ENCODE assay signal across 8 cellular contexts in genomic region chr13:99501952-99502310, GRCh38. TPM values are rescaled to one million over a fixed set of nuclear protein-coding genes. Genes with fewer than 3 reads are reported as not detected.
DNase-seq lines count a peak whose midpoint lies in the region; ATAC-seq and TF ChIP-seq lines count a peak whose summit lies in the region.

No MANE protein-coding gene starts in this region.

- ATAC-seq in activated T-cell treated with anti-CD3 and anti-CD28 coated beads, Interleukin-2, amount 50 U/mL, for 72 hours (replicated peaks in 1 of 2) = no peak
- ATAC-seq in GM18498 (IDR thresholded peaks at IDR 0.05; ENCODE audit: unreplicated experiment) = no peak
- ATAC-seq in GM21723 (IDR thresholded peaks at IDR 0.05; ENCODE audit: unreplicated experiment) = no peak

- H3K9me3 Mint-ChIP-seq in CD4-positive, alpha-beta memory T cell = peaks cover 0 to 5% (median 0%) of the 10 kb centered on the region in 8 donors
- H3K9me3 Mint-ChIP-seq in activated T-cell treated with anti-CD3 and anti-CD28 coated beads, Interleukin-2, amount 50 U/mL, for 72 hours = peaks cover 0 to 5% of the 10 kb centered on the region in 2 donors

- H3K4me3 ChIP-seq in CD4-positive, alpha-beta memory T cell (ENCODE audit: low read length in 2 of 2) = peak overlapping the region; percentile 57 to 72
- H3K4me3 ChIP-seq in prostate gland = peak overlapping the region; percentile 78 to 93

- peak overlapping the region; percentile 86 for H3K27ac ChIP-seq in CD4-positive, alpha-beta memory T cell (ENCODE audit: low read depth, low read length)
- peak overlapping the region; percentile 87 to 91 for H3K27ac ChIP-seq in prostate gland

- no peaks in the 10 kb centered on the region for H3K27me3 ChIP-seq in CD4-positive, alpha-beta memory T cell (ENCODE audit: insufficient read depth, low read length)
- no peaks in the 10 kb centered on the region for H3K27me3 ChIP-seq in prostate gland (replicated peaks; ENCODE audit: insufficient read depth)

- no peak for TF ChIP-seq CTCF in prostate gland (IDR thresholded peaks at IDR 0.05)
- no peak for TF ChIP-seq CTCF in GM10266 (IDR thresholded peaks at IDR 0.05; ENCODE audit: control insufficient read depth, insufficient read depth, low read depth, missing control alignments)

- peak overlapping the region; percentile 89 to 99 (median 98) for H3K4me3 Mint-ChIP-seq in CD4-positive, alpha-beta memory T cell
- H3K4me3 Mint-ChIP-seq in activated T-cell treated with anti-CD3 and anti-CD28 coated beads, Interleukin-2, amount 50 U/mL, for 72 hours = peak overlapping the region; percentile 89 to 98

- CTCF ChIA-PET in CD4-positive, alpha-beta memory T cell (lab: Charles Lee; ENCODE audit: partially characterized antibody) = interaction anchor here (0.9 to 2.8 kb wide), 13 partner anchors 10 to 244 kb away, joined by 3 to 21 read pairs (median 4); partner anchors contain the start of gene GPR18

- H3K27ac Mint-ChIP-seq in CD4-positive, alpha-beta memory T cell = peak overlapping the region; percentile 98 to 99 (median 98)
- peak overlapping the region; percentile 95 for H3K27ac Mint-ChIP-seq in activated T-cell treated with anti-CD3 and anti-CD28 coated beads, Interleukin-2, amount 50 U/mL, for 72 hours

- no peak for TF ChIP-seq POLR2A in prostate gland (IDR thresholded peaks at IDR 0.05)

- peaks cover 3 to 23% of the 10 kb centered on the region in 2 donors for H3K36me3 Mint-ChIP-seq in CD4-positive, alpha-beta memory T cell
- peaks cover 10 to 11% of the 10 kb centered on the region in 2 donors for H3K36me3 Mint-ChIP-seq in activated T-cell treated with anti-CD3 and anti-CD28 coated beads, Interleukin-2, amount 50 U/mL, for 72 hours (ENCODE audit: insufficient read depth in 2 of 2)

- no peaks in the 10 kb centered on the region for H3K27me3 Mint-ChIP-seq in CD4-positive, alpha-beta memory T cell
- no peaks in the 10 kb centered on the region for H3K27me3 Mint-ChIP-seq in activated T-cell treated with anti-CD3 and anti-CD28 coated beads, Interleukin-2, amount 50 U/mL, for 72 hours (ENCODE audit: low read depth)

- no peaks in the 10 kb centered on the region for H3K9me3 ChIP-seq in CD4-positive, alpha-beta memory T cell (ENCODE audit: control insufficient read depth in 1 of 2, low read length in 2 of 2)
- H3K9me3 ChIP-seq in prostate gland = no peaks in the 10 kb centered on the region

- POLR2A ChIA-PET in CD4-positive, alpha-beta memory T cell (lab: Charles Lee; ENCODE audit: partially characterized antibody) = interaction anchor here (0.8 to 2.6 kb wide), 23 partner anchors 9 to 316 kb away, joined by 3 to 16 read pairs (median 4); partner anchors contain the start of genes CLYBL and UBAC2

- intact Hi-C loops in CD4-positive, alpha-beta memory T cell (cut with micrococcal nuclease) = loop anchor here (2.0 to 5.0 kb wide), 3 partner anchors 17 to 325 kb away; no protein-coding TSS in a partner anchor
- intact Hi-C loops in prostate gland (cut with DNase I) = loop anchor here (5.0 kb wide), 1 partner anchor 105 kb away; the partner anchor contains the start of gene CLYBL

- 0% methylated on average over 14 of the region's 14 CpGs for WGBS in prostate gland

- peak in 3 of 5 donors; percentile 4 to 53 (median 23) for DNase-seq in CD4-positive, alpha-beta memory T cell
- peak; percentile 17 for DNase-seq in LHCN-M2 (ENCODE audit: low read depth)
- peak; percentile 22 to 31 for DNase-seq in activated T-cell treated with anti-CD3 and anti-CD28 coated beads, Interleukin-2, amount 50 U/mL, for 72 hours
- DNase-seq in globus pallidus (ENCODE audit: low spot score) = peak; percentile 18
- DNase-seq in prostate gland (ENCODE audit: low spot score) = peak; percentile 6
- no peak for DNase-seq in GM10266 (ENCODE audit: extremely low spot score)

- H3K4me1 Mint-ChIP-seq in CD4-positive, alpha-beta memory T cell = peaks cover 50 to 94% (median 72%) of the 10 kb centered on the region in 4 donors
- peaks cover 79% of the 10 kb centered on the region for H3K4me1 Mint-ChIP-seq in activated T-cell treated with anti-CD3 and anti-CD28 coated beads, Interleukin-2, amount 50 U/mL, for 72 hours (ENCODE audit: low read depth)

- no peaks in the 10 kb centered on the region for H3K36me3 ChIP-seq in CD4-positive, alpha-beta memory T cell (ENCODE audit: insufficient read depth, low read length)
- H3K36me3 ChIP-seq in prostate gland = no peaks in the 10 kb centered on the region

- peaks cover 86% of the 10 kb centered on the region for H3K4me1 ChIP-seq in CD4-positive, alpha-beta memory T cell (ENCODE audit: insufficient read depth, low read length)
- H3K4me1 ChIP-seq in prostate gland (replicated peaks) = peaks cover 5% of the 10 kb centered on the region

RNA-seq across cellular contexts. Expression of gene TM9SF2, which starts 0.7 kb away (rescaled TPM):
- 10 to 100 TPM; 60.0 to 64.2 TPM for total RNA-seq in CD4-positive, alpha-beta memory T cell
- polyA plus RNA-seq in CD4-positive, alpha-beta memory T cell = 100 to 1,000 TPM; 102 to 126 TPM
- total RNA-seq in LHCN-M2 (2014; rRNA removed) (114 and 116 TPM in 2 replicates), prostate gland (100 to 1,000 TPM; 136 to 175 TPM)
- 44.5 TPM for polyA plus RNA-seq in LHCN-M2 (2012)
- total RNA-seq in activated T-cell treated with anti-CD3 and anti-CD28 coated beads, Interleukin-2, amount 50 U/mL, for 72 hours = 10 to 100 TPM; 56.8 to 77.2 TPM
